25 cellular contexts compared by ENCODE assay signal in genomic region chr6:146106532-146106931, GRCh38.
"Had no signal": no experiment of that assay in that cellular context is flagged by ENCODE, and none has a peak within 500 bp of the region (broad histone marks: within the 10 kb centered on the region; RNA-seq: fewer than 3 reads in every experiment).

No MANE protein-coding gene starts in this region.

- DNase-seq: dermis blood vessel endothelial cell; dorsolateral prefrontal cortex; effector CD4-positive, alpha-beta T cell; effector memory CD4-positive, alpha-beta T cell; erythroblast; esophagus squamous epithelium; foreskin fibroblast; foreskin melanocyte; gastrocnemius medialis; glutamatergic neuron; head of caudate nucleus; heart right ventricle; hippocampal formation; islet precursor cell; kidney; kidney glomerular epithelial cell; left cardiac atrium; left ventricle myocardium inferior; lower lobe of right lung; mesenchymal stem cell; mucosa of descending colon; naive B cell had no signal

- H3K4me3 ChIP-seq: coronary artery, dorsolateral prefrontal cortex, esophagus squamous epithelium, gastrocnemius medialis, heart right ventricle, left ventricle myocardium inferior, lower lobe of right lung, mucosa of descending colon had no signal

- ATAC-seq: esophagus mucosa, gastrocnemius medialis, left cardiac atrium, left lobe of liver, lower lobe of right lung, mucosa of descending colon had no signal
